9 cellular contexts compared by ENCODE assay signal in genomic region chr12:2691001-2691339, GRCh38.
DNase-seq lines count a peak whose midpoint lies in the region; ATAC-seq, FAIRE-seq and TF ChIP-seq lines count a peak whose summit lies in the region.
"Had no signal": no experiment of that assay in that cellular context is flagged by ENCODE, and none has a peak within 500 bp of the region (broad histone marks: within the 10 kb centered on the region; RNA-seq: fewer than 3 reads in every experiment).

No MANE protein-coding gene starts in this region.

- peak overlapping the region; percentile 83; the same call in 1 of the 2 replicates for H2AFZ ChIP-seq in DND-41 (ENCODE audit: low read depth, low read length)

- H3K36me3 ChIP-seq in DND-41 (ENCODE audit: insufficient read depth, low read length), result no peaks in the 10 kb centered on the region
- no peaks in the 10 kb centered on the region for H3K36me3 ChIP-seq in bronchial epithelial cell (ENCODE audit: control insufficient read depth, insufficient read depth, low read length)
- peaks cover 4 to 48% of the 10 kb centered on the region in 2 donors for H3K36me3 ChIP-seq in muscle layer of duodenum (ENCODE audit: control insufficient read depth in 1 of 2, insufficient read depth in 2 of 2, low read length in 2 of 2)
- peaks cover 0 to 3% (median 0%) of the 10 kb centered on the region in 5 donors for H3K36me3 ChIP-seq in subcutaneous abdominal adipose tissue (ENCODE audit: control insufficient read depth in 5 of 5, insufficient read depth in 5 of 5, low read length in 5 of 5)

- H3K9me3 ChIP-seq in DND-41 (ENCODE audit: insufficient read depth, low read length, severe bottlenecking) (no peaks in the 10 kb centered on the region), muscle layer of duodenum (ENCODE audit: control insufficient read depth in 1 of 2, low read length in 2 of 2) (no peaks in the 10 kb centered on the region), subcutaneous abdominal adipose tissue (ENCODE audit: control insufficient read depth in 5 of 5, low read length in 5 of 5) (no peaks in the 10 kb centered on the region)

- H3K9me3 Mint-ChIP-seq in T-helper 1 cell treated with Interleukin-12 subunit alpha and Interleukin-12 subunit beta and Interleukin-4 antibody, amounts not matched to agents 30 μg/mL and 1 μg/mL, for 36 hours, result no peaks in the 10 kb centered on the region

- ATAC-seq in DND-41 (ENCODE audit: insufficient read depth, low read depth) (0 out of 3 replicates have a peak, but pooled peaks have one; percentile 2), HG03064 (IDR thresholded peaks at IDR 0.05; ENCODE audit: low read depth, unreplicated experiment) (peak; percentile 23)

- H3K4me1 ChIP-seq in DND-41 (ENCODE audit: insufficient read depth, low read length) (peaks cover 30% of the 10 kb centered on the region), muscle layer of duodenum (ENCODE audit: control insufficient read depth in 1 of 2, insufficient read depth in 2 of 2, low read length in 2 of 2) (no peaks in the 10 kb centered on the region), subcutaneous abdominal adipose tissue (ENCODE audit: control insufficient read depth in 5 of 5, insufficient read depth in 5 of 5, low read length in 5 of 5) (peaks cover 0 to 14% (median 13%) of the 10 kb centered on the region in 5 donors)

- DNase-seq in DND-41 (no peak), bronchial epithelial cell (ENCODE audit: low read depth) (peak; percentile 9), middle frontal gyrus (ENCODE audit: extremely low spot score, low spot score) (no peak), HuH-7.5 (ENCODE audit: low spot score) (no peak)

- H3K27ac ChIP-seq in DND-41 (ENCODE audit: low read length) (no peak overlapping the region), muscle layer of duodenum (ENCODE audit: low read length) (no peak overlapping the region), subcutaneous abdominal adipose tissue (ENCODE audit: low read depth, low read length) (no peak overlapping the region)

- H3K79me2 ChIP-seq in DND-41 (ENCODE audit: insufficient read depth, low read length), result no peaks in the 10 kb centered on the region

- peaks cover 3% of the 10 kb centered on the region; the same call in 1 of the 2 replicates for H4K20me1 ChIP-seq in DND-41 (ENCODE audit: insufficient read depth, low read length)

- peak overlapping the region; percentile 88 for H3K27ac Mint-ChIP-seq in T-helper 1 cell treated with Interleukin-12 subunit alpha and Interleukin-12 subunit beta and Interleukin-4 antibody, amounts not matched to agents 30 μg/mL and 1 μg/mL, for 36 hours

- H3K27me3 ChIP-seq in DND-41 (ENCODE audit: insufficient read depth, low read length, poor library complexity) (peaks cover 34% of the 10 kb centered on the region), bronchial epithelial cell (ENCODE audit: control insufficient read depth, insufficient read depth, low read length) (no peaks in the 10 kb centered on the region), muscle layer of duodenum (ENCODE audit: low read depth, low read length) (no peaks in the 10 kb centered on the region), subcutaneous abdominal adipose tissue (ENCODE audit: control insufficient read depth in 5 of 5, insufficient read depth in 4 of 5, low read length in 5 of 5) (peaks cover 4 to 29% (median 21%) of the 10 kb centered on the region in 5 donors)

- H3K27me3 Mint-ChIP-seq in T-helper 1 cell treated with Interleukin-12 subunit alpha and Interleukin-12 subunit beta and Interleukin-4 antibody, amounts not matched to agents 30 μg/mL and 1 μg/mL, for 36 hours (ENCODE audit: low read depth), result peaks cover 21% of the 10 kb centered on the region

- H3K4me3 ChIP-seq in DND-41 (ENCODE audit: low read depth in 1 of 2, low read length in 2 of 2), result peak overlapping the region in 1 of 2 experiments; percentile 57; a peak in 2 of 4 replicates
- H3K4me3 ChIP-seq in bronchial epithelial cell (ENCODE audit: low read depth, low read length), result peak overlapping the region; percentile 38
- peak overlapping the region; percentile 41 to 47 for H3K4me3 ChIP-seq in muscle layer of duodenum (ENCODE audit: low read depth in 1 of 2, low read length in 2 of 2)
- H3K4me3 ChIP-seq in subcutaneous abdominal adipose tissue (ENCODE audit: low read depth in 1 of 5, low read length in 5 of 5), result peak overlapping the region in 4 of 5 donors; percentile 30 to 58 (median 44)
- H3K4me3 ChIP-seq: K562 had no signal

- H3K4me3 Mint-ChIP-seq in T-helper 1 cell treated with Interleukin-12 subunit alpha and Interleukin-12 subunit beta and Interleukin-4 antibody, amounts not matched to agents 30 μg/mL and 1 μg/mL, for 36 hours, result peak overlapping the region; percentile 88

- TF ChIP-seq CTCF in DND-41 (IDR thresholded peaks at IDR 0.05; ENCODE audit: borderline replicate concordance, extremely low read depth, low read length, poor library complexity, severe bottlenecking) (peak; percentile 34), bronchial epithelial cell (IDR thresholded peaks at IDR 0.05; ENCODE audit: insufficient read depth, low read length, severe bottlenecking) (no peak)

- no peak for FAIRE-seq in bronchial epithelial cell (lab: Jason Lieb, UNC)
- FAIRE-seq: K562 had no signal

- peak overlapping the region; percentile 96 for H3K4me2 ChIP-seq in DND-41 (ENCODE audit: insufficient read depth, low read length)

- H3K4me1 Mint-ChIP-seq in T-helper 1 cell treated with Interleukin-12 subunit alpha and Interleukin-12 subunit beta and Interleukin-4 antibody, amounts not matched to agents 30 μg/mL and 1 μg/mL, for 36 hours (ENCODE audit: low read depth), result peaks cover 30% of the 10 kb centered on the region

- H3K36me3 Mint-ChIP-seq in T-helper 1 cell treated with Interleukin-12 subunit alpha and Interleukin-12 subunit beta and Interleukin-4 antibody, amounts not matched to agents 30 μg/mL and 1 μg/mL, for 36 hours (ENCODE audit: low read depth), result peaks cover 4% of the 10 kb centered on the region

- peak overlapping the region; percentile 56; the same call in 1 of the 2 replicates for H3K9ac ChIP-seq in DND-41 (ENCODE audit: low read depth, low read length)
- no peak overlapping the region for H3K9ac ChIP-seq in subcutaneous abdominal adipose tissue (ENCODE audit: low read length in 5 of 5)
